ENCODE assay signal across 1 cellular context in genomic region chr16:29891525-29892457, GRCh38.
TF ChIP-seq lines count a peak whose summit lies in the region.

No MANE protein-coding gene starts in this region.

TF ChIP-seq in HepG2, 621 proteins besides CTCF, POLR2A, EP300 and RAD21 (continued from another document and continues in another):
- TF ChIP-seq POGK (CRISPR knock-in tag; conservative IDR thresholded peaks at IDR 0.05): no peak
- TF ChIP-seq ZNF704 (CRISPR knock-in tag; IDR thresholded peaks at IDR 0.05; ENCODE audit: borderline replicate concordance): no peak
- peak; percentile 56; the same call in 1 of the 2 replicates for TF ChIP-seq ZFX (CRISPR knock-in tag; IDR thresholded peaks at IDR 0.05; ENCODE audit: low read depth)
- no peak for TF ChIP-seq ZKSCAN5 (CRISPR knock-in tag; IDR thresholded peaks at IDR 0.05)
- TF ChIP-seq MLLT10 (CRISPR knock-in tag; IDR thresholded peaks at IDR 0.05): no peak
- TF ChIP-seq CCAR2 (optimal IDR thresholded peaks at IDR 0.05; ENCODE audit: low read depth, low read length): no peak
- TF ChIP-seq HNRNPLL (IDR thresholded peaks at IDR 0.05; ENCODE audit: low read depth, low read length, poor library complexity, severe bottlenecking): no peak
- no peak for TF ChIP-seq ZNF138 (CRISPR knock-in tag; IDR thresholded peaks at IDR 0.05; ENCODE audit: low read depth)
- no peak for TF ChIP-seq ZNF761 (CRISPR knock-in tag; conservative IDR thresholded peaks at IDR 0.05)
- no peak for TF ChIP-seq ZSCAN25 (CRISPR knock-in tag; IDR thresholded peaks at IDR 0.05)
- TF ChIP-seq ZNF747 (CRISPR knock-in tag; IDR thresholded peaks at IDR 0.05; ENCODE audit: borderline replicate concordance): peak; percentile 45
- peak; percentile 66; the same call in 1 of the 2 replicates for TF ChIP-seq ZFP91 (CRISPR knock-in tag; IDR thresholded peaks at IDR 0.05; ENCODE audit: borderline replicate concordance)
- TF ChIP-seq KLF9 (CRISPR knock-in tag; IDR thresholded peaks at IDR 0.05; ENCODE audit: low read depth): no peak
- TF ChIP-seq ZSCAN31 (CRISPR knock-in tag; IDR thresholded peaks at IDR 0.05; ENCODE audit: low read depth): 0 out of 2 replicates have a peak, but pooled peaks have one; percentile 54
- peak; percentile 76 for TF ChIP-seq SAP130 (CRISPR knock-in tag; IDR thresholded peaks at IDR 0.05; ENCODE audit: low read depth)
- no peak for TF ChIP-seq ZNF34 (CRISPR knock-in tag; IDR thresholded peaks at IDR 0.05; ENCODE audit: borderline replicate concordance)
- TF ChIP-seq NFKBIZ (CRISPR knock-in tag; IDR thresholded peaks at IDR 0.05): no peak
- no peak for TF ChIP-seq ZNF512B (CRISPR knock-in tag; IDR thresholded peaks at IDR 0.05; ENCODE audit: borderline replicate concordance)
- TF ChIP-seq NAIF1 (CRISPR knock-in tag; IDR thresholded peaks at IDR 0.05; ENCODE audit: borderline replicate concordance): no peak; the same call in 1 of the 2 replicates
- TF ChIP-seq ATRX (CRISPR knock-in tag; IDR thresholded peaks at IDR 0.05; ENCODE audit: borderline replicate concordance): no peak
- 0 out of 2 replicates have a peak, but pooled peaks have one; percentile 15 for TF ChIP-seq TFE3 (CRISPR knock-in tag; IDR thresholded peaks at IDR 0.05)
- TF ChIP-seq GFI1 (CRISPR knock-in tag; IDR thresholded peaks at IDR 0.05; ENCODE audit: borderline replicate concordance): peak; percentile 71; the same call in 1 of the 2 replicates
- TF ChIP-seq NFE2 (CRISPR knock-in tag; IDR thresholded peaks at IDR 0.05): no peak
- no peak for TF ChIP-seq DDIT3 (CRISPR knock-in tag; IDR thresholded peaks at IDR 0.05)
- TF ChIP-seq SOX5 (CRISPR knock-in tag; IDR thresholded peaks at IDR 0.05; ENCODE audit: borderline replicate concordance): peak; percentile 85
- TF ChIP-seq ZNF136 (CRISPR knock-in tag; IDR thresholded peaks at IDR 0.05; ENCODE audit: low read depth): no peak
- peak; percentile 91 for TF ChIP-seq ZMYM3 (CRISPR knock-in tag; IDR thresholded peaks at IDR 0.05)
- TF ChIP-seq ZNF446 (CRISPR knock-in tag; IDR thresholded peaks at IDR 0.05): no peak
- TF ChIP-seq FOXM1 (CRISPR knock-in tag; IDR thresholded peaks at IDR 0.05): no peak
- no peak for TF ChIP-seq PAF1 (CRISPR knock-in tag; IDR thresholded peaks at IDR 0.05)
- no peak for TF ChIP-seq IRF9 (CRISPR knock-in tag; IDR thresholded peaks at IDR 0.05; ENCODE audit: borderline replicate concordance)
- no peak for TF ChIP-seq HOMEZ (CRISPR knock-in tag; IDR thresholded peaks at IDR 0.05; ENCODE audit: low read depth)
- no peak for TF ChIP-seq CENPBD1 (CRISPR knock-in tag; IDR thresholded peaks at IDR 0.05; ENCODE audit: borderline replicate concordance, low read depth)
- TF ChIP-seq SIX4 (CRISPR knock-in tag; IDR thresholded peaks at IDR 0.05): no peak
- peak; percentile 26; the same call in 1 of the 2 replicates for TF ChIP-seq RBFOX2 (IDR thresholded peaks at IDR 0.05; ENCODE audit: low read depth, low read length)
- no peak for TF ChIP-seq TBL1XR1 (IDR thresholded peaks at IDR 0.05; ENCODE audit: borderline replicate concordance, low read length, partially characterized antibody)
- no peak for TF ChIP-seq ZFP37 (CRISPR knock-in tag; IDR thresholded peaks at IDR 0.05; ENCODE audit: borderline replicate concordance)
- peak; percentile 77 for TF ChIP-seq PAXIP1 (CRISPR knock-in tag; conservative IDR thresholded peaks at IDR 0.05)
- peak; percentile 27; the same call in 1 of the 2 replicates for TF ChIP-seq ZNF263 (CRISPR knock-in tag; IDR thresholded peaks at IDR 0.05)
- TF ChIP-seq ZNF230 (CRISPR knock-in tag; IDR thresholded peaks at IDR 0.05): no peak
- TF ChIP-seq KDM4B (CRISPR knock-in tag; IDR thresholded peaks at IDR 0.05): no peak
- no peak for TF ChIP-seq MTF2 (CRISPR knock-in tag; IDR thresholded peaks at IDR 0.05; ENCODE audit: borderline replicate concordance)
- no peak for TF ChIP-seq SMYD3 (CRISPR knock-in tag; IDR thresholded peaks at IDR 0.05)
- TF ChIP-seq ZSCAN22 (CRISPR knock-in tag; IDR thresholded peaks at IDR 0.05): no peak
- no peak for TF ChIP-seq POLR2AphosphoS2 (IDR thresholded peaks at IDR 0.05; ENCODE audit: low read depth, low read length)
- no peak for TF ChIP-seq NR3C1 (CRISPR knock-in tag; IDR thresholded peaks at IDR 0.05)
- TF ChIP-seq STAG1 (CRISPR knock-in tag; IDR thresholded peaks at IDR 0.05): no peak
- no peak for TF ChIP-seq ARHGAP35 (CRISPR knock-in tag; IDR thresholded peaks at IDR 0.05; ENCODE audit: borderline replicate concordance)
